Comparison of ENCODE assay signal across 2 cellular contexts in the genomic region with DNA sequence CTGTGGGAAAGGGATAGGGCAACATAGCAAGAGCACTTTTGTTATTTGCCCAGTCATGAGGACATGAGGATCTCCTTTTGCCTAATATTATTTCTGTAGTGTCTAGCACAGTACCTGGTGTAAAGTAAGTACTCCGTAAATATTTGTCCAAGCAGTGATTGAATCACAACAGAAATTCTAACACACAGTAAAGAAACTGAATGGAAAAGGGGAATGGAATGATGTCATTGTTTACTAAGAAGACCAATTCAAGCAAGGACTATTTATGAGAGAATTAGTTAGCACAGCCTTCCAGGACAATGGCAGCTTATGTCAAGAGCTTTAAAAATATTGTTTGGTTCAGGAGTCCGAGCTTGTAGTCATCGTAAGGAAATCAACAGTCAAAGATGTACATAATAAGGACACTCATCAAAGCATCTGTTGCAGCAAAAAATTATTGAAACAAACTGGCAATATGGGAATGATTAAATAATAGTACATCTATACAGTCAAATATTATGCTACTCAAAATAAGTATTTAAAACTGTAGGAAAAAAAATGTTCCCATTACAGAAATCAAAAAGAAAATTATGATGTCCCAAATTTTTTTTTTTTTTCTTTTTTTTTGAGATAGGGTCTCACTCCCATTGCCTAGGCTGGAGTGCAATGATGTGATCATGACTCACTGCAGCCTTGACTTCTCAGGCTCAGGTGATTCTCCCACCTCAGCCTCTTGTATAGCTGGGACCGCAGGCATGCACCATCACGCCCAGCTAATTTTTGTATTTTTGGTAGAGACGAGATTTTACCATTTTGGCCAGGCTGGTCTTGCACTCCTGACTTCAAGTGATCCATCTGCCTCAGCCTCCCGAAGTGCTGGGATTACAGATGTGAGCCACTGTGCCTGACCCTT.
TF ChIP-seq lines count a peak whose summit lies in the region.

No MANE protein-coding gene starts in this region.

TF ChIP-seq in K562, 482 proteins besides CTCF, POLR2A, EP300 and RAD21:
- TF ChIP-seq, protein P1, sequence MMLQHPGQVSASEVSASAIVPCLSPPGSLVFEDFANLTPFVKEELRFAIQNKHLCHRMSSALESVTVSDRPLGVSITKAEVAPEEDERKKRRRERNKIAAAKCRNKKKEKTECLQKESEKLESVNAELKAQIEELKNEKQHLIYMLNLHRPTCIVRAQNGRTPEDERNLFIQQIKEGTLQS (IDR thresholded peaks at IDR 0.05) = 0 out of 2 replicates have a peak, but pooled peaks have one; percentile 37
- TF ChIP-seq, protein P1 (CRISPR knock-in tag; conservative IDR thresholded peaks at IDR 0.05) = no peak
- TF ChIP-seq GTF2F1 (IDR thresholded peaks at IDR 0.05; ENCODE audit: low read depth, low read length) = no peak
- peak; percentile 39; the same call in 1 of the 2 replicates for TF ChIP-seq ATF7 (IDR thresholded peaks at IDR 0.05)

TF ChIP-seq in HepG2, 621 proteins besides CTCF, POLR2A, EP300 and RAD21:
- TF ChIP-seq, protein P2, sequence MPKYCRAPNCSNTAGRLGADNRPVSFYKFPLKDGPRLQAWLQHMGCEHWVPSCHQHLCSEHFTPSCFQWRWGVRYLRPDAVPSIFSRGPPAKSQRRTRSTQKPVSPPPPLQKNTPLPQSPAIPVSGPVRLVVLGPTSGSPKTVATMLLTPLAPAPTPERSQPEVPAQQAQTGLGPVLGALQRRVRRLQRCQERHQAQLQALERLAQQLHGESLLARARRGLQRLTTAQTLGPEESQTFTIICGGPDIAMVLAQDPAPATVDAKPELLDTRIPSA (CRISPR knock-in tag; IDR thresholded peaks at IDR 0.05; ENCODE audit: borderline replicate concordance) = no peak
- TF ChIP-seq HMG20A (CRISPR knock-in tag; IDR thresholded peaks at IDR 0.05; ENCODE audit: borderline replicate concordance) = peak; percentile 92; the same call in 1 of the 2 replicates
- peak; percentile 71 for TF ChIP-seq HMG20B (CRISPR knock-in tag; conservative IDR thresholded peaks at IDR 0.05)
- TF ChIP-seq SOX13 (IDR thresholded peaks at IDR 0.05) = no peak
- TF ChIP-seq SOX13 (CRISPR knock-in tag; conservative IDR thresholded peaks at IDR 0.05 in 1 of 2, IDR thresholded peaks at IDR 0.05 in 1 of 2) = peak in 1 of 2 experiments; percentile 59; a peak in 2 of 4 replicates
- TF ChIP-seq CBX2 (IDR thresholded peaks at IDR 0.05; ENCODE audit: low read depth, low read length) = no peak
- TF ChIP-seq CBX2 (CRISPR knock-in tag; IDR thresholded peaks at IDR 0.05; ENCODE audit: low read depth) = no peak
- TF ChIP-seq GFI1 (CRISPR knock-in tag; IDR thresholded peaks at IDR 0.05; ENCODE audit: borderline replicate concordance) = peak; percentile 96
- no peak for TF ChIP-seq MIER2 (CRISPR knock-in tag; IDR thresholded peaks at IDR 0.05)
- TF ChIP-seq FOXA1 (IDR thresholded peaks at IDR 0.05) = no peak
- peak; percentile 45; the same call in 1 of the 2 replicates for TF ChIP-seq FOXA1 (CRISPR knock-in tag; IDR thresholded peaks at IDR 0.05)
- 0 out of 2 replicates have a peak, but pooled peaks have one; percentile 24 for TF ChIP-seq HDAC1 (CRISPR knock-in tag; IDR thresholded peaks at IDR 0.05)
- no peak for TF ChIP-seq MLLT10 (CRISPR knock-in tag; IDR thresholded peaks at IDR 0.05)
- TF ChIP-seq TBX3 (IDR thresholded peaks at IDR 0.05; ENCODE audit: borderline replicate concordance) = 0 out of 2 replicates have a peak, but pooled peaks have one; percentile 13
- no peak for TF ChIP-seq POGZ (CRISPR knock-in tag; IDR thresholded peaks at IDR 0.05)
- TF ChIP-seq, protein P3, sequence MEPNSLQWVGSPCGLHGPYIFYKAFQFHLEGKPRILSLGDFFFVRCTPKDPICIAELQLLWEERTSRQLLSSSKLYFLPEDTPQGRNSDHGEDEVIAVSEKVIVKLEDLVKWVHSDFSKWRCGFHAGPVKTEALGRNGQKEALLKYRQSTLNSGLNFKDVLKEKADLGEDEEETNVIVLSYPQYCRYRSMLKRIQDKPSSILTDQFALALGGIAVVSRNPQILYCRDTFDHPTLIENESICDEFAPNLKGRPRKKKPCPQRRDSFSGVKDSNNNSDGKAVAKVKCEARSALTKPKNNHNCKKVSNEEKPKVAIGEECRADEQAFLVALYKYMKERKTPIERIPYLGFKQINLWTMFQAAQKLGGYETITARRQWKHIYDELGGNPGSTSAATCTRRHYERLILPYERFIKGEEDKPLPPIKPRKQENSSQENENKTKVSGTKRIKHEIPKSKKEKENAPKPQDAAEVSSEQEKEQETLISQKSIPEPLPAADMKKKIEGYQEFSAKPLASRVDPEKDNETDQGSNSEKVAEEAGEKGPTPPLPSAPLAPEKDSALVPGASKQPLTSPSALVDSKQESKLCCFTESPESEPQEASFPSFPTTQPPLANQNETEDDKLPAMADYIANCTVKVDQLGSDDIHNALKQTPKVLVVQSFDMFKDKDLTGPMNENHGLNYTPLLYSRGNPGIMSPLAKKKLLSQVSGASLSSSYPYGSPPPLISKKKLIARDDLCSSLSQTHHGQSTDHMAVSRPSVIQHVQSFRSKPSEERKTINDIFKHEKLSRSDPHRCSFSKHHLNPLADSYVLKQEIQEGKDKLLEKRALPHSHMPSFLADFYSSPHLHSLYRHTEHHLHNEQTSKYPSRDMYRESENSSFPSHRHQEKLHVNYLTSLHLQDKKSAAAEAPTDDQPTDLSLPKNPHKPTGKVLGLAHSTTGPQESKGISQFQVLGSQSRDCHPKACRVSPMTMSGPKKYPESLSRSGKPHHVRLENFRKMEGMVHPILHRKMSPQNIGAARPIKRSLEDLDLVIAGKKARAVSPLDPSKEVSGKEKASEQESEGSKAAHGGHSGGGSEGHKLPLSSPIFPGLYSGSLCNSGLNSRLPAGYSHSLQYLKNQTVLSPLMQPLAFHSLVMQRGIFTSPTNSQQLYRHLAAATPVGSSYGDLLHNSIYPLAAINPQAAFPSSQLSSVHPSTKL (CRISPR knock-in tag; IDR thresholded peaks at IDR 0.05) = peak; percentile 72
- no peak for TF ChIP-seq SMAD3 (CRISPR knock-in tag; IDR thresholded peaks at IDR 0.05)
- TF ChIP-seq, protein P4, sequence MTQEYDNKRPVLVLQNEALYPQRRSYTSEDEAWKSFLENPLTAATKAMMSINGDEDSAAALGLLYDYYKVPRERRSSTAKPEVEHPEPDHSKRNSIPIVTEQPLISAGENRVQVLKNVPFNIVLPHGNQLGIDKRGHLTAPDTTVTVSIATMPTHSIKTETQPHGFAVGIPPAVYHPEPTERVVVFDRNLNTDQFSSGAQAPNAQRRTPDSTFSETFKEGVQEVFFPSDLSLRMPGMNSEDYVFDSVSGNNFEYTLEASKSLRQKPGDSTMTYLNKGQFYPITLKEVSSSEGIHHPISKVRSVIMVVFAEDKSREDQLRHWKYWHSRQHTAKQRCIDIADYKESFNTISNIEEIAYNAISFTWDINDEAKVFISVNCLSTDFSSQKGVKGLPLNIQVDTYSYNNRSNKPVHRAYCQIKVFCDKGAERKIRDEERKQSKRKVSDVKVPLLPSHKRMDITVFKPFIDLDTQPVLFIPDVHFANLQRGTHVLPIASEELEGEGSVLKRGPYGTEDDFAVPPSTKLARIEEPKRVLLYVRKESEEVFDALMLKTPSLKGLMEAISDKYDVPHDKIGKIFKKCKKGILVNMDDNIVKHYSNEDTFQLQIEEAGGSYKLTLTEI (CRISPR knock-in tag; conservative IDR thresholded peaks at IDR 0.05) = no peak
- TF ChIP-seq, protein P5, sequence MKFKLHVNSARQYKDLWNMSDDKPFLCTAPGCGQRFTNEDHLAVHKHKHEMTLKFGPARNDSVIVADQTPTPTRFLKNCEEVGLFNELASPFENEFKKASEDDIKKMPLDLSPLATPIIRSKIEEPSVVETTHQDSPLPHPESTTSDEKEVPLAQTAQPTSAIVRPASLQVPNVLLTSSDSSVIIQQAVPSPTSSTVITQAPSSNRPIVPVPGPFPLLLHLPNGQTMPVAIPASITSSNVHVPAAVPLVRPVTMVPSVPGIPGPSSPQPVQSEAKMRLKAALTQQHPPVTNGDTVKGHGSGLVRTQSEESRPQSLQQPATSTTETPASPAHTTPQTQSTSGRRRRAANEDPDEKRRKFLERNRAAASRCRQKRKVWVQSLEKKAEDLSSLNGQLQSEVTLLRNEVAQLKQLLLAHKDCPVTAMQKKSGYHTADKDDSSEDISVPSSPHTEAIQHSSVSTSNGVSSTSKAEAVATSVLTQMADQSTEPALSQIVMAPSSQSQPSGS (CRISPR knock-in tag; IDR thresholded peaks at IDR 0.05) = peak; percentile 50; the same call in 1 of the 2 replicates
- TF ChIP-seq FOXA3 (CRISPR knock-in tag; IDR thresholded peaks at IDR 0.05) = peak; percentile 74
- TF ChIP-seq SAP130 (CRISPR knock-in tag; IDR thresholded peaks at IDR 0.05; ENCODE audit: low read depth) = peak; percentile 33; the same call in 1 of the 2 replicates
- TF ChIP-seq MEF2D (CRISPR knock-in tag; IDR thresholded peaks at IDR 0.05) = no peak
- TF ChIP-seq HDAC2 (CRISPR knock-in tag; IDR thresholded peaks at IDR 0.05) = 0 out of 2 replicates have a peak, but pooled peaks have one; percentile 52
- TF ChIP-seq FOXP1 (IDR thresholded peaks at IDR 0.05) = no peak
- TF ChIP-seq FOXP1 (CRISPR knock-in tag; IDR thresholded peaks at IDR 0.05) = peak; percentile 63; the same call in 1 of the 2 replicates
- TF ChIP-seq GATAD2A (CRISPR knock-in tag; IDR thresholded peaks at IDR 0.05) = no peak
- peak; percentile 30; the same call in 1 of the 2 replicates for TF ChIP-seq SOX5 (CRISPR knock-in tag; IDR thresholded peaks at IDR 0.05; ENCODE audit: borderline replicate concordance)
- TF ChIP-seq ZNF431 (CRISPR knock-in tag; IDR thresholded peaks at IDR 0.05; ENCODE audit: borderline replicate concordance, low read depth) = no peak
- TF ChIP-seq ZNF253 (CRISPR knock-in tag; IDR thresholded peaks at IDR 0.05; ENCODE audit: borderline replicate concordance) = no peak
- peak; percentile 95 for TF ChIP-seq ATF7 (IDR thresholded peaks at IDR 0.05)
- TF ChIP-seq ATF7 (CRISPR knock-in tag; IDR thresholded peaks at IDR 0.05) = no peak
